ENCODE assay signal across 22 cellular contexts in genomic region chr21:43981151-43981870, GRCh38.
"Had no signal": no experiment of that assay in that cellular context is flagged by ENCODE, and none has a peak within 500 bp of the region (broad histone marks: within the 10 kb centered on the region; RNA-seq: fewer than 3 reads in every experiment).

No MANE protein-coding gene starts in this region.

- ATAC-seq: foreskin keratinocyte; left lung; natural killer cell treated with Interleukin-12 subunit alpha and Interleukin-12 subunit beta and Interleukin-15 and Interleukin-18, amount 100 ng/mL, for 72 hours; T-helper 17 cell had no signal

- H3K4me3 ChIP-seq: left lung, sigmoid colon, smooth muscle cell, tibial artery had no signal

- H3K27me3 ChIP-seq: sigmoid colon, tibial artery had no signal

- H3K27ac Mint-ChIP-seq: activated CD4-positive, alpha-beta memory T cell treated with anti-CD3 and anti-CD28 coated beads for 36 hours; mesothelial cell of epicardium; natural killer cell treated with Interleukin-12 subunit alpha and Interleukin-12 subunit beta and Interleukin-15 and Interleukin-18, amount 100 ng/mL, for 72 hours; T-helper 17 cell had no signal

- H3K36me3 Mint-ChIP-seq: natural killer cell treated with Interleukin-12 subunit alpha and Interleukin-12 subunit beta and Interleukin-15 and Interleukin-18, amount 100 ng/mL, for 72 hours had no signal

- H3K9me3 Mint-ChIP-seq: activated CD4-positive, alpha-beta memory T cell treated with anti-CD3 and anti-CD28 coated beads for 36 hours; brain; mesothelial cell of epicardium; natural killer cell treated with Interleukin-12 subunit alpha and Interleukin-12 subunit beta and Interleukin-15 and Interleukin-18, amount 100 ng/mL, for 72 hours had no signal

- H3K4me2 ChIP-seq: smooth muscle cell had no signal

- H3K4me1 ChIP-seq: foreskin keratinocyte, left lung, sigmoid colon had no signal

- H3K9me3 ChIP-seq: left lung, sigmoid colon, tibial artery had no signal

- H3K4me3 Mint-ChIP-seq: activated CD4-positive, alpha-beta memory T cell treated with anti-CD3 and anti-CD28 coated beads for 36 hours; brain; mesothelial cell of epicardium; natural killer cell treated with Interleukin-12 subunit alpha and Interleukin-12 subunit beta and Interleukin-15 and Interleukin-18, amount 100 ng/mL, for 72 hours; T-helper 17 cell had no signal

- DNase-seq: activated CD4-positive, alpha-beta memory T cell treated with anti-CD3 and anti-CD28 coated beads for 36 hours; activated CD4-positive, alpha-beta T cell treated with anti-CD3 and anti-CD28 coated beads for 48 hours; activated effector memory CD4-positive, alpha-beta T cell treated with anti-CD3 and anti-CD28 coated beads, Interleukin-2, amount 50 U/mL, for 16 hours; activated naive CD4-positive, alpha-beta T cell treated with anti-CD3 and anti-CD28 coated beads, Interleukin-2, amount 50 U/mL, for 16 hours; activated T-cell treated with anti-CD3 and anti-CD28 coated beads for 4 hours; aorta; effector CD4-positive, alpha-beta T cell; foreskin keratinocyte; sigmoid colon; stimulated activated CD4-positive, alpha-beta T cell treated with anti-CD3 and anti-CD28 coated beads, Interleukin-15, amount 100 ng/mL, for 24 hours; stimulated activated CD8-positive, alpha-beta memory T cell treated with anti-CD3 and anti-CD28 coated beads, Interleukin-4, amount 100 ng/mL, for 48 hours; stimulated activated naive CD4-positive, alpha-beta T cell; SW 1271; T-helper 17 cell; tibial artery had no signal

- H3K27me3 Mint-ChIP-seq: activated CD4-positive, alpha-beta memory T cell treated with anti-CD3 and anti-CD28 coated beads for 36 hours; brain; T-helper 17 cell had no signal

- H3K27ac ChIP-seq: foreskin keratinocyte, left lung, sigmoid colon, tibial artery had no signal

- FAIRE-seq: endometrium, urothelium cell line had no signal
